In genomic region chr9:16542290-16542689, GRCh38 we compare ENCODE assay signal across 17 cellular contexts.
A peak's percentile ranks its signal among the peaks of the same experiment; 100 is the strongest.
DNase-seq lines count a peak whose midpoint lies in the region; ATAC-seq and TF ChIP-seq lines count a peak whose summit lies in the region.
"Had no signal": no experiment of that assay in that cellular context is flagged by ENCODE, and none has a peak within 500 bp of the region (broad histone marks: within the 10 kb centered on the region; RNA-seq: fewer than 3 reads in every experiment).

No MANE protein-coding gene starts in this region.

- no peaks in the 10 kb centered on the region for H3K9me3 ChIP-seq in upper lobe of right lung

- ATAC-seq in GM23338 (no peak), HG02973 (IDR thresholded peaks at IDR 0.05; ENCODE audit: unreplicated experiment) (no peak), upper lobe of right lung (no peak)

- H3K9me2 ChIP-seq in GM23338 (ENCODE audit: insufficient read depth), result no peaks in the 10 kb centered on the region; the same call in 1 of the 2 replicates

- no peak for DNase-seq in GM23338 (ENCODE audit: low spot score)
- DNase-seq in RPMI7951 (ENCODE audit: low read depth), result peak; percentile 40
- DNase-seq in kidney tubule cell (ENCODE audit: low spot score), result peak; percentile 34
- peak; percentile 87 for DNase-seq in renal cortical epithelial cell (ENCODE audit: low read depth)
- no peak for DNase-seq in SIG-M5 treated with dmso at 0.1 percent for 504 hours (lab: John Stamatoyannopoulos, UW; ENCODE audit: unreplicated experiment)
- no peak for DNase-seq in upper lobe of right lung
- DNase-seq in activated CD4-positive, CD25-positive, alpha-beta regulatory T cell (lab: John Stamatoyannopoulos, UW), result no peak
- DNase-seq: HCEC 1CT, KBM-7, NCI-H1417 treated with DMSO at 0.1 percent for 48 hours, NCI-H187 treated with DMSO at 0.1 percent for 48 hours, NCI-H2227 treated with DMSO at 0.1 percent for 48 hours, NCI-H524 treated with DMSO at 0.1 percent for 48 hours, SIG-M5 had no signal

- H3K27ac ChIP-seq in GM23338 (ENCODE audit: low read depth) (no peak overlapping the region), upper lobe of right lung (no peak overlapping the region)
- H3K27ac ChIP-seq: C4-2B, RWPE1 had no signal

- H3K9me3 Mint-ChIP-seq in GM23338, result no peaks in the 10 kb centered on the region

- H3K4me2 ChIP-seq in GM23338, result peak overlapping the region; percentile 42

- no peaks in the 10 kb centered on the region for H4K20me1 ChIP-seq in GM23338 (replicated peaks; ENCODE audit: insufficient read depth)

- no peaks in the 10 kb centered on the region for H3K79me2 ChIP-seq in GM23338 (replicated peaks; ENCODE audit: insufficient read depth)

- H3K4me1 ChIP-seq in GM23338 (ENCODE audit: insufficient read depth) (peaks cover 21% of the 10 kb centered on the region), upper lobe of right lung (no peaks in the 10 kb centered on the region)

- no peaks in the 10 kb centered on the region for H3K36me3 ChIP-seq in GM23338 (ENCODE audit: insufficient read depth)
- H3K36me3 ChIP-seq in upper lobe of right lung, result no peaks in the 10 kb centered on the region

- no peaks in the 10 kb centered on the region for H3K36me3 Mint-ChIP-seq in GM23338 (ENCODE audit: low read depth)

- H3K4me1 Mint-ChIP-seq in GM23338, result peaks cover 26% of the 10 kb centered on the region

- H3F3A ChIP-seq in GM23338 (replicated peaks; ENCODE audit: low read depth), result no peaks in the 10 kb centered on the region

- H3K4me3 ChIP-seq in GM23338 (no peak overlapping the region), upper lobe of right lung (no peak overlapping the region)

- H3K4me3 Mint-ChIP-seq in GM23338, result no peak overlapping the region

- no peak overlapping the region for H2AFZ ChIP-seq in GM23338

- intact Hi-C loops in upper lobe of right lung (cut with DNase I), result no loop called here

- peaks cover 2% of the 10 kb centered on the region for H3K27me3 Mint-ChIP-seq in GM23338 (ENCODE audit: insufficient read depth, low read depth, poor library complexity)

- no peak overlapping the region for H3K27ac Mint-ChIP-seq in GM23338

- TF ChIP-seq CTCF in GM23338 (conservative IDR thresholded peaks at IDR 0.05; ENCODE audit: low read depth in 2 of 2) (no peak), upper lobe of right lung (IDR thresholded peaks at IDR 0.05) (no peak)

- H3K27me3 ChIP-seq in GM23338 (ENCODE audit: insufficient read depth), result no peaks in the 10 kb centered on the region
- no peaks in the 10 kb centered on the region for H3K27me3 ChIP-seq in upper lobe of right lung

TF ChIP-seq in GM23338, 12 proteins besides CTCF, POLR2A, EP300 and RAD21 (continues in another document):
- no peak for TF ChIP-seq NANOG (IDR thresholded peaks at IDR 0.05; ENCODE audit: borderline replicate concordance)
- TF ChIP-seq ZNF114 (CRISPR knock-in tag; IDR thresholded peaks at IDR 0.05), result no peak
- no peak for TF ChIP-seq EZH2phosphoT487 (IDR thresholded peaks at IDR 0.05; ENCODE audit: unreplicated experiment)
- no peak for TF ChIP-seq ZNF462 (CRISPR knock-in tag; IDR thresholded peaks at IDR 0.05)
- TF ChIP-seq ETS1 (IDR thresholded peaks at IDR 0.05), result no peak
- no peak for TF ChIP-seq EZH2 (IDR thresholded peaks at IDR 0.05; ENCODE audit: low read depth, unreplicated experiment)
- no peak for TF ChIP-seq CREB1 (CRISPR knock-in tag; IDR thresholded peaks at IDR 0.05; ENCODE audit: low read depth)
- no peak for TF ChIP-seq REST (IDR thresholded peaks at IDR 0.05; ENCODE audit: unreplicated experiment)
- TF ChIP-seq POLR2AphosphoS5 (IDR thresholded peaks at IDR 0.05; ENCODE audit: low read depth), result no peak
- TF ChIP-seq STAT1 (IDR thresholded peaks at IDR 0.05; ENCODE audit: unreplicated experiment), result no peak

Comparison
In these comparisons a context has a peak if more than half of its experiments do, and no peak if none do; other contexts are left out.
1. DNase-seq: peak in RPMI7951 (single experiment), kidney tubule cell (single experiment) and renal cortical epithelial cell (single experiment); none in GM23338 (single experiment), SIG-M5 treated with dmso at 0.1 percent for 504 hours (single experiment), upper lobe of right lung (single experiment) and activated CD4-positive, CD25-positive, alpha-beta regulatory T cell (0 of 4).